In genomic region chr2:61906187-61906470, GRCh38 we compare ENCODE assay signal across 8 cellular contexts. TPM values are rescaled to one million over a fixed set of nuclear protein-coding genes. Genes with fewer than 3 reads are reported as not detected.
DNase-seq lines count a peak whose midpoint lies in the region; ATAC-seq and TF ChIP-seq lines count a peak whose summit lies in the region.

No MANE protein-coding gene starts in this region.

- H3K4me1 Mint-ChIP-seq in naive thymus-derived CD4-positive, alpha-beta T cell: peaks cover 14 to 44% (median 30%) of the 10 kb centered on the region in 7 donors

- TF ChIP-seq CTCF in GM12864 (IDR thresholded peaks at IDR 0.05; ENCODE audit: low read depth, low read length, missing control alignments) (no peak), choroid plexus epithelial cell (conservative IDR thresholded peaks at IDR 0.05; ENCODE audit: low read depth, low read length) (no peak)

- H3K36me3 ChIP-seq in HUES6 (ENCODE audit: control insufficient read depth, insufficient read depth, low read length): no peaks in the 10 kb centered on the region
- peaks cover 0 to 5% (median 0%) of the 10 kb centered on the region in 3 experiments for H3K36me3 ChIP-seq in naive thymus-derived CD4-positive, alpha-beta T cell (ENCODE audit: control insufficient read depth in 2 of 3, insufficient read depth in 3 of 3, low read length in 3 of 3)

- no peaks in the 10 kb centered on the region for H3K9me3 ChIP-seq in HUES6 (ENCODE audit: control insufficient read depth, insufficient read depth, low read depth, low read length)
- H3K9me3 ChIP-seq in naive thymus-derived CD4-positive, alpha-beta T cell (ENCODE audit: control insufficient read depth in 2 of 3, low read length in 3 of 3): no peaks in the 10 kb centered on the region

- H3K4me3 Mint-ChIP-seq in naive thymus-derived CD4-positive, alpha-beta T cell: peak overlapping the region; percentile 95 to 98 (median 96)

- H3K27me3 ChIP-seq in HUES6 (ENCODE audit: control insufficient read depth, insufficient read depth, low read length): no peaks in the 10 kb centered on the region
- no peaks in the 10 kb centered on the region for H3K27me3 ChIP-seq in naive thymus-derived CD4-positive, alpha-beta T cell (ENCODE audit: control insufficient read depth in 2 of 2, insufficient read depth in 2 of 2, low read length in 2 of 2)

- no peaks in the 10 kb centered on the region for H3K27me3 Mint-ChIP-seq in naive thymus-derived CD4-positive, alpha-beta T cell

- peak overlapping the region; percentile 90 for H3K9ac ChIP-seq in HUES6 (ENCODE audit: low read length)

- H3K36me3 Mint-ChIP-seq in naive thymus-derived CD4-positive, alpha-beta T cell: peaks cover 0 to 5% (median 0%) of the 10 kb centered on the region in 5 donors

- H3K9me3 Mint-ChIP-seq in naive thymus-derived CD4-positive, alpha-beta T cell: no peaks in the 10 kb centered on the region

- peak overlapping the region; percentile 80 to 97 (median 86) for H3K27ac Mint-ChIP-seq in naive thymus-derived CD4-positive, alpha-beta T cell

- H3K4me3 ChIP-seq in GM12864 (ENCODE audit: low read depth, low read length): peak overlapping the region; percentile 68
- H3K4me3 ChIP-seq in HUES6 (ENCODE audit: low read depth, low read length): peak overlapping the region; percentile 92
- peak overlapping the region; percentile 93 for H3K4me3 ChIP-seq in choroid plexus epithelial cell (ENCODE audit: low read depth, low read length)
- peak overlapping the region; percentile 76 for H3K4me3 ChIP-seq in naive thymus-derived CD4-positive, alpha-beta T cell (ENCODE audit: low read length)

- no peak for ATAC-seq in naive thymus-derived CD4-positive, alpha-beta T cell
- ATAC-seq in HG03469 (IDR thresholded peaks at IDR 0.05; ENCODE audit: unreplicated experiment): no peak

- DNase-seq in GM12864 (ENCODE audit: low read depth) (no peak), choroid plexus epithelial cell (ENCODE audit: low read depth) (no peak), nucleus accumbens (lab: John Stamatoyannopoulos, UW) (no peak), NCI-H2029 treated with DMSO at 0.1 percent for 48 hours (lab: John Stamatoyannopoulos, UW) (no peak), iPS-NIHi11 (ENCODE audit: low spot score) (no peak)
- DNase-seq in naive thymus-derived CD4-positive, alpha-beta T cell: no peak

- no peaks in the 10 kb centered on the region for H3K4me1 ChIP-seq in HUES6 (ENCODE audit: control insufficient read depth, insufficient read depth, low read length)
- H3K4me1 ChIP-seq in naive thymus-derived CD4-positive, alpha-beta T cell (ENCODE audit: control insufficient read depth in 2 of 2, insufficient read depth in 2 of 2, low read length in 2 of 2): peaks cover 0 to 12% of the 10 kb centered on the region in 2 donors

- intact Hi-C loops in naive thymus-derived CD4-positive, alpha-beta T cell (cut with micrococcal nuclease): loop anchor here (5.0 kb wide), 5 partner anchors 54 to 1681 kb away; partner anchors contain the start of genes B3GNT2 (in 2 of the 2), EHBP1 (in 1 of the 2), FAM161A (in 1 of the 2) and MDH1 (in 1 of the 2)

- CTCF ChIA-PET in naive thymus-derived CD4-positive, alpha-beta T cell (lab: Charles Lee): no interaction called here

- no peak overlapping the region for H3K27ac ChIP-seq in HUES6 (ENCODE audit: low read depth, low read length)
- peak overlapping the region; percentile 83 for H3K27ac ChIP-seq in naive thymus-derived CD4-positive, alpha-beta T cell (ENCODE audit: low read depth, low read length)

- POLR2A ChIA-PET in naive thymus-derived CD4-positive, alpha-beta T cell (lab: Charles Lee): interaction anchor here (0.5 to 1.7 kb wide), 5 partner anchors 19 to 368 kb away, joined by 3 to 11 read pairs (median 4); partner anchors contain the start of genes FAM161A and XPO1

RNA-seq across cellular contexts. Expression of gene COMMD1, which starts 0.7 kb away (rescaled TPM):
- 10 to 100 TPM; 15.6 to 28.3 (median 20.8) TPM for total RNA-seq in naive thymus-derived CD4-positive, alpha-beta T cell
- polyA plus RNA-seq in naive thymus-derived CD4-positive, alpha-beta T cell: 10 to 100 TPM; 56.0 to 65.3 TPM

RNA-seq across cellular contexts. Expression of gene CCT4, which starts 17.7 kb away (rescaled TPM):
- 100 to 1,000 TPM in 2 of 5 experiments, 10 to 100 TPM in 3; 84.2 to 177 (median 90.3) TPM for total RNA-seq in naive thymus-derived CD4-positive, alpha-beta T cell
- polyA plus RNA-seq in naive thymus-derived CD4-positive, alpha-beta T cell: 100 to 1,000 TPM; 153 to 154 TPM

RNA-seq across cellular contexts. Expression of gene FAM161A, which starts 52.3 kb away (rescaled TPM):
- 1 to 10 TPM; 2.0 to 4.7 (median 4.0) TPM for total RNA-seq in naive thymus-derived CD4-positive, alpha-beta T cell
- 1 to 10 TPM; 1.9 to 2.1 TPM for polyA plus RNA-seq in naive thymus-derived CD4-positive, alpha-beta T cell
